Comparison of ENCODE assay signal across 10 cellular contexts in the genomic region with DNA sequence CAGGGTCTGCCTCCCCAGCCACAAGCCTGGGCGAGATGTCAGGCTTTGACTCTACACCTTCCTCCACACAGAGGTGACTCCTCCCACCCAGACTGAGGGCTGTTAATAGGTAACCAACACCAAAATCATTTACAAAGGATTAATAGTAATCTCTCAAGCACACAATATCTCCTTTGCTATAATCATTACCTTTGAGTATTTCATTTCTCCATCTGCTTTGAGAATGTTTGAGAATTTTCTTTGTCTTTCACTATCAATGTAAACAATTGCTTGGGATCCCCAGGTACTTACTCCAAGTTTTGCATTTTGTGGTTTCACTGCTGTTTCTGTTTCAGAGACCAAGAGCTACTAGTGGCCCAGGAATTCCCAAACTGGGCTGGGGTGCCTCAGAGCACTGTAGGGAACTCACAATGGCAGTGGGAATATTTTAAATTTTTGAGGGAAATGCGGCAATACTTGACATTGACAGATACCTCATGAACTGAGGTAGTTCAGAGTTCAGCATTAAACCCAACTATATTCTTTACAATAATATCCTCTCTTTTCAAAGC.
DNase-seq lines count a peak whose midpoint lies in the region; ATAC-seq, FAIRE-seq and TF ChIP-seq lines count a peak whose summit lies in the region.
"Had no signal": no experiment of that assay in that cellular context is flagged by ENCODE, and none has a peak within 500 bp of the region (broad histone marks: within the 10 kb centered on the region; RNA-seq: fewer than 3 reads in every experiment).

No MANE protein-coding gene starts in this region.

- peak; percentile 96 for ATAC-seq in GM19452 (IDR thresholded peaks at IDR 0.05; ENCODE audit: unreplicated experiment)
- ATAC-seq in HG03060 (IDR thresholded peaks at IDR 0.05; ENCODE audit: low read depth, unreplicated experiment): peak; percentile 52
- peak; percentile 77 for ATAC-seq in WTC11
- ATAC-seq: psoas muscle had no signal

- H3K9ac ChIP-seq in kidney (ENCODE audit: low read length in 2 of 2): no peak overlapping the region

- POLR2A ChIA-PET in Caco-2 (lab: Charles Lee) (no interaction called here), WTC11 (lab: Charles Lee) (no interaction called here)

- no peaks in the 10 kb centered on the region for H3K27me3 ChIP-seq in Caco-2 (replicated peaks; ENCODE audit: control insufficient read depth, insufficient read depth, low read length)
- H3K27me3 ChIP-seq: dorsolateral prefrontal cortex had no signal

- no peak for FAIRE-seq in kidney (lab: Jason Lieb, UNC)

- no peak overlapping the region for H3K27ac ChIP-seq in kidney (ENCODE audit: low read depth in 2 of 2, low read length in 2 of 2)
- H3K27ac ChIP-seq: dorsolateral prefrontal cortex, psoas muscle had no signal

- H3K4me1 ChIP-seq in Caco-2 (peaks cover 28% of the 10 kb centered on the region), kidney (ENCODE audit: control insufficient read depth in 1 of 2, insufficient read depth in 1 of 2, low read depth in 1 of 2, low read length in 2 of 2) (peaks cover 3 to 14% of the 10 kb centered on the region in 2 donors)
- H3K4me1 ChIP-seq: psoas muscle had no signal

- no peaks in the 10 kb centered on the region for H3K36me3 Mint-ChIP-seq in Caco-2 (ENCODE audit: insufficient read depth, unreplicated experiment)
- H3K36me3 Mint-ChIP-seq in WTC11: no peaks in the 10 kb centered on the region

- DNase-seq in Caco-2 (peak; percentile 59 to 70), WTC11 (ENCODE audit: low spot score) (no peak), kidney (no peak), SIG-M5 (lab: John Stamatoyannopoulos, UW) (no peak), GM03348 (ENCODE audit: low spot score) (no peak), hypothalamus (lab: John Stamatoyannopoulos, UW) (no peak)
- DNase-seq: psoas muscle had no signal

- no peak overlapping the region for H3K4me3 ChIP-seq in Caco-2 (ENCODE audit: low read depth, low read length)
- no peak overlapping the region for H3K4me3 ChIP-seq in kidney (ENCODE audit: low read length in 2 of 2)
- H3K4me3 ChIP-seq: dorsolateral prefrontal cortex, psoas muscle had no signal

- peak overlapping the region; percentile 12 for H3K4me3 Mint-ChIP-seq in Caco-2 (ENCODE audit: unreplicated experiment)
- H3K4me3 Mint-ChIP-seq in WTC11: no peak overlapping the region

- BruUV-seq in Caco-2 (replicated peaks; lab: Mats Ljungman, UMichigan): no TSS peak

- H3K27ac Mint-ChIP-seq in Caco-2 (ENCODE audit: unreplicated experiment) (peak overlapping the region; percentile 75), WTC11 (no peak overlapping the region)

- H3K9me3 Mint-ChIP-seq in Caco-2 (ENCODE audit: unreplicated experiment) (peaks cover 38% of the 10 kb centered on the region), WTC11 (peaks cover 14% of the 10 kb centered on the region)

- H3K9me3 ChIP-seq in Caco-2: 0 out of 2 replicates have a peak, but pooled peaks cover 4% of the 10 kb centered on the region
- no peaks in the 10 kb centered on the region for H3K9me3 ChIP-seq in kidney (ENCODE audit: control insufficient read depth in 1 of 2, low read length in 2 of 2)
- H3K9me3 ChIP-seq: psoas muscle had no signal

- CTCF ChIA-PET in Caco-2 (lab: Charles Lee): no interaction called here
- CTCF ChIA-PET in WTC11 (lab: Charles Lee): interaction anchor here (0.5 kb wide), 1 partner anchor 647 kb away, joined by 4 read pairs; no protein-coding TSS in a partner anchor

- no peak for TF ChIP-seq CTCF in Caco-2 (IDR thresholded peaks at IDR 0.05; ENCODE audit: insufficient read depth in 1 of 2, low read depth in 1 of 2, low read length in 1 of 2, severe bottlenecking in 1 of 2, unreplicated experiment in 1 of 2)
- no peak for TF ChIP-seq CTCF in WTC11 (IDR thresholded peaks at IDR 0.05)
- TF ChIP-seq CTCF in kidney (IDR thresholded peaks at IDR 0.05; ENCODE audit: borderline replicate concordance, extremely low read depth, insufficient read depth): no peak

- H3K27me3 Mint-ChIP-seq in Caco-2 (ENCODE audit: insufficient read depth, unreplicated experiment): no peaks in the 10 kb centered on the region
- no peaks in the 10 kb centered on the region for H3K27me3 Mint-ChIP-seq in WTC11 (ENCODE audit: low read depth)

- no peaks in the 10 kb centered on the region for H3K36me3 ChIP-seq in Caco-2 (ENCODE audit: control insufficient read depth, insufficient read depth, low read length)
- H3K36me3 ChIP-seq in kidney (ENCODE audit: control insufficient read depth in 1 of 2, insufficient read depth in 2 of 2, low read length in 2 of 2): no peaks in the 10 kb centered on the region

- H3K4me1 Mint-ChIP-seq in Caco-2 (ENCODE audit: low read depth, unreplicated experiment) (peaks cover 21% of the 10 kb centered on the region), WTC11 (peaks cover 17% of the 10 kb centered on the region)

- intact Hi-C loops in Caco-2 (cut with micrococcal nuclease; ENCODE audit: unreplicated experiment): loop anchor here (10.0 kb wide), 1 partner anchor 203 kb away; no protein-coding TSS in a partner anchor
- intact Hi-C loops in kidney (cut with DNase I): no loop called here

TF ChIP-seq in WTC11, 78 proteins besides CTCF, POLR2A, EP300 and RAD21 (continues in another document):
- TF ChIP-seq TCF7 (CRISPR knock-in tag; IDR thresholded peaks at IDR 0.05; ENCODE audit: low read depth) (no peak), SOX15 (CRISPR knock-in tag; IDR thresholded peaks at IDR 0.05) (no peak), GRHL2 (CRISPR knock-in tag; IDR thresholded peaks at IDR 0.05; ENCODE audit: insufficient replicate concordance, severe bottlenecking) (no peak)
- TF ChIP-seq, protein P1, sequence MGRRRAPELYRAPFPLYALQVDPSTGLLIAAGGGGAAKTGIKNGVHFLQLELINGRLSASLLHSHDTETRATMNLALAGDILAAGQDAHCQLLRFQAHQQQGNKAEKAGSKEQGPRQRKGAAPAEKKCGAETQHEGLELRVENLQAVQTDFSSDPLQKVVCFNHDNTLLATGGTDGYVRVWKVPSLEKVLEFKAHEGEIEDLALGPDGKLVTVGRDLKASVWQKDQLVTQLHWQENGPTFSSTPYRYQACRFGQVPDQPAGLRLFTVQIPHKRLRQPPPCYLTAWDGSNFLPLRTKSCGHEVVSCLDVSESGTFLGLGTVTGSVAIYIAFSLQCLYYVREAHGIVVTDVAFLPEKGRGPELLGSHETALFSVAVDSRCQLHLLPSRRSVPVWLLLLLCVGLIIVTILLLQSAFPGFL (CRISPR knock-in tag; IDR thresholded peaks at IDR 0.05; ENCODE audit: borderline replicate concordance): no peak
- TF ChIP-seq, protein P2, sequence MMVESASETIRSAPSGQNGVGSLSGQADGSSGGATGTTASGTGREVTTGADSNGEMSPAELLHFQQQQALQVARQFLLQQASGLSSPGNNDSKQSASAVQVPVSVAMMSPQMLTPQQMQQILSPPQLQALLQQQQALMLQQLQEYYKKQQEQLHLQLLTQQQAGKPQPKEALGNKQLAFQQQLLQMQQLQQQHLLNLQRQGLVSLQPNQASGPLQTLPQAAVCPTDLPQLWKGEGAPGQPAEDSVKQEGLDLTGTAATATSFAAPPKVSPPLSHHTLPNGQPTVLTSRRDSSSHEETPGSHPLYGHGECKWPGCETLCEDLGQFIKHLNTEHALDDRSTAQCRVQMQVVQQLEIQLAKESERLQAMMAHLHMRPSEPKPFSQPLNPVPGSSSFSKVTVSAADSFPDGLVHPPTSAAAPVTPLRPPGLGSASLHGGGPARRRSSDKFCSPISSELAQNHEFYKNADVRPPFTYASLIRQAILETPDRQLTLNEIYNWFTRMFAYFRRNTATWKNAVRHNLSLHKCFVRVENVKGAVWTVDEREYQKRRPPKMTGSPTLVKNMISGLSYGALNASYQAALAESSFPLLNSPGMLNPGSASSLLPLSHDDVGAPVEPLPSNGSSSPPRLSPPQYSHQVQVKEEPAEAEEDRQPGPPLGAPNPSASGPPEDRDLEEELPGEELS (CRISPR knock-in tag; IDR thresholded peaks at IDR 0.05): no peak
- TF ChIP-seq, protein P3, sequence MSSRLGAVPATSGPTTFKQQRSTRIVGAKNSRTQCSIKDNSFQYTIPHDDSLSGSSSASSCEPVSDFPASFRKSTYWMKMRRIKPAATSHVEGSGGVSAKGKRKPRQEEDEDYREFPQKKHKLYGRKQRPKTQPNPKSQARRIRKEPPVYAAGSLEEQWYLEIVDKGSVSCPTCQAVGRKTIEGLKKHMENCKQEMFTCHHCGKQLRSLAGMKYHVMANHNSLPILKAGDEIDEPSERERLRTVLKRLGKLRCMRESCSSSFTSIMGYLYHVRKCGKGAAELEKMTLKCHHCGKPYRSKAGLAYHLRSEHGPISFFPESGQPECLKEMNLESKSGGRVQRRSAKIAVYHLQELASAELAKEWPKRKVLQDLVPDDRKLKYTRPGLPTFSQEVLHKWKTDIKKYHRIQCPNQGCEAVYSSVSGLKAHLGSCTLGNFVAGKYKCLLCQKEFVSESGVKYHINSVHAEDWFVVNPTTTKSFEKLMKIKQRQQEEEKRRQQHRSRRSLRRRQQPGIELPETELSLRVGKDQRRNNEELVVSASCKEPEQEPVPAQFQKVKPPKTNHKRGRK (CRISPR knock-in tag; IDR thresholded peaks at IDR 0.05; ENCODE audit: borderline replicate concordance): no peak
- TF ChIP-seq, protein P4, sequence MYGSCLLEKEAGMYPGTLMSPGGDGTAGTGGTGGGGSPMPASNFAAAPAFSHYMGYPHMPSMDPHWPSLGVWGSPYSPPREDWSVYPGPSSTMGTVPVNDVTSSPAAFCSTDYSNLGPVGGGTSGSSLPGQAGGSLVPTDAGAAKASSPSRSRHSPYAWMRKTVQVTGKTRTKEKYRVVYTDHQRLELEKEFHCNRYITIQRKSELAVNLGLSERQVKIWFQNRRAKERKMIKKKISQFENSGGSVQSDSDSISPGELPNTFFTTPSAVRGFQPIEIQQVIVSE (CRISPR knock-in tag; IDR thresholded peaks at IDR 0.05; ENCODE audit: borderline replicate concordance): no peak
- TF ChIP-seq, protein P5, sequence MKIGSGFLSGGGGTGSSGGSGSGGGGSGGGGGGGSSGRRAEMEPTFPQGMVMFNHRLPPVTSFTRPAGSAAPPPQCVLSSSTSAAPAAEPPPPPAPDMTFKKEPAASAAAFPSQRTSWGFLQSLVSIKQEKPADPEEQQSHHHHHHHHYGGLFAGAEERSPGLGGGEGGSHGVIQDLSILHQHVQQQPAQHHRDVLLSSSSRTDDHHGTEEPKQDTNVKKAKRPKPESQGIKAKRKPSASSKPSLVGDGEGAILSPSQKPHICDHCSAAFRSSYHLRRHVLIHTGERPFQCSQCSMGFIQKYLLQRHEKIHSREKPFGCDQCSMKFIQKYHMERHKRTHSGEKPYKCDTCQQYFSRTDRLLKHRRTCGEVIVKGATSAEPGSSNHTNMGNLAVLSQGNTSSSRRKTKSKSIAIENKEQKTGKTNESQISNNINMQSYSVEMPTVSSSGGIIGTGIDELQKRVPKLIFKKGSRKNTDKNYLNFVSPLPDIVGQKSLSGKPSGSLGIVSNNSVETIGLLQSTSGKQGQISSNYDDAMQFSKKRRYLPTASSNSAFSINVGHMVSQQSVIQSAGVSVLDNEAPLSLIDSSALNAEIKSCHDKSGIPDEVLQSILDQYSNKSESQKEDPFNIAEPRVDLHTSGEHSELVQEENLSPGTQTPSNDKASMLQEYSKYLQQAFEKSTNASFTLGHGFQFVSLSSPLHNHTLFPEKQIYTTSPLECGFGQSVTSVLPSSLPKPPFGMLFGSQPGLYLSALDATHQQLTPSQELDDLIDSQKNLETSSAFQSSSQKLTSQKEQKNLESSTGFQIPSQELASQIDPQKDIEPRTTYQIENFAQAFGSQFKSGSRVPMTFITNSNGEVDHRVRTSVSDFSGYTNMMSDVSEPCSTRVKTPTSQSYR (CRISPR knock-in tag; IDR thresholded peaks at IDR 0.05): no peak

Comparison
In these comparisons a context has a peak if more than half of its experiments do, and no peak if none do; other contexts are left out.
1. DNase-seq: peak in Caco-2 (2 of 2); none in WTC11 (single experiment), kidney (single experiment), SIG-M5 (single experiment), GM03348 (single experiment) and hypothalamus (0 of 51).
2. Peak in every context shown above with its lines, with median percentiles within 50 percentile points of each other: ATAC-seq.